In genomic region chr9:136760834-136761544, GRCh38 we compare ENCODE assay signal across 1 cellular context.
TF ChIP-seq lines count a peak whose summit lies in the region.

No MANE protein-coding gene starts in this region.

TF ChIP-seq in HEK293, 187 proteins besides CTCF, POLR2A, EP300 and RAD21 (continued from another document):
- TF ChIP-seq ZNF394 (tag by site-specific recombination; IDR thresholded peaks at IDR 0.05; ENCODE audit: borderline replicate concordance) (0 out of 2 replicates have a peak, but pooled peaks have one; percentile 9), PATZ1 (tag by site-specific recombination; IDR thresholded peaks at IDR 0.05) (peak; percentile 57), ZNF600 (tag by site-specific recombination; IDR thresholded peaks at IDR 0.05) (peak; percentile 36; the same call in 1 of the 2 replicates), ZNF660 (tag by site-specific recombination; IDR thresholded peaks at IDR 0.05) (peak; percentile 76; the same call in 1 of the 2 replicates), ZNF654 (tag by site-specific recombination; IDR thresholded peaks at IDR 0.05; ENCODE audit: low read depth) (peak; percentile 64), ZXDB (tag by site-specific recombination; IDR thresholded peaks at IDR 0.05) (peak; percentile 25; the same call in 1 of the 2 replicates)
